In the genomic region with DNA sequence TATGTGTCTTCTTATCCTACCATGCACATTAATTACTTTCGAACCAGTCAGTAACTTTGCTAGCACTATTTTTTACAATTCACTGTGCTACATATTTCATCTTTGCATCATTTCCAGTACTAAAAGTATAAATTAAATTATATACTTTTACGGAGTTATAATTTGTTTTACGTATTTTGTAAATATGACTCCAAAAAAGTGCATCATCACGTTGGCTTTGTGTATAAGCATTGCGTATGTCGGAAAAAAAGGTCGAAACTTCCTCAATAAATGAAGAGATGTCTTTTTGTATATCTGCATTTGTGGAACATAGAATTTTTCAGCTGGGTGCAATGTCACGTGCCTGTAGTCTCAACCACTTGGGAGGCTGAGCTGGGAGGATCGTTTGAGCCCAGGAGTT, we compare ENCODE assay signal across 19 cellular contexts. TPM values are rescaled to one million over a fixed set of nuclear protein-coding genes. Genes with fewer than 3 reads are reported as not detected.
DNase-seq lines count a peak whose midpoint lies in the region; ATAC-seq and TF ChIP-seq lines count a peak whose summit lies in the region.
"Had no signal": no experiment of that assay in that cellular context is flagged by ENCODE, and none has a peak within 500 bp of the region (broad histone marks: within the 10 kb centered on the region; RNA-seq: fewer than 3 reads in every experiment).

No MANE protein-coding gene starts in this region.

- no peak overlapping the region for H3K9ac ChIP-seq in endodermal cell (ENCODE audit: extremely low read depth, low read length, poor library complexity, severe bottlenecking)
- H3K9ac ChIP-seq: BLaER1 treated with 17β-estradiol and CSF1 and Interleukin-3, amounts not matched to agents 10 nM and 100 nM had no signal

- H3K4me1 Mint-ChIP-seq in activated CD4-positive, alpha-beta T cell treated with anti-CD3 and anti-CD28 coated beads, Interleukin-2, amount 10 ng/mL, durations not matched to agents 7 days and 5 days, result peaks cover 10% of the 10 kb centered on the region
- peaks cover 8% of the 10 kb centered on the region for H3K4me1 Mint-ChIP-seq in activated CD4-positive, alpha-beta T cell treated with anti-CD3 and anti-CD28 coated beads, Interleukin-2, amount 10 ng/mL, durations not matched to agents 24 days and 14 days
- no peaks in the 10 kb centered on the region for H3K4me1 Mint-ChIP-seq in endodermal cell
- peaks cover 2 to 5% of the 10 kb centered on the region in 2 donors for H3K4me1 Mint-ChIP-seq in stimulated activated naive B cell treated with anti-CD40 and anti-IgM and Interleukin-4, amounts not matched to agents 10 μg/mL and 1 μg/mL and 100 μg/mL, for 72 hours
- H3K4me1 Mint-ChIP-seq: B cell had no signal

- no peak overlapping the region for H3K4me3 ChIP-seq in endodermal cell (ENCODE audit: low read length)
- H3K4me3 ChIP-seq: A549; BLaER1 treated with 17β-estradiol and CSF1 and Interleukin-3, amounts not matched to agents 10 nM and 100 nM had no signal

- CTCF ChIA-PET in activated CD4-positive, alpha-beta T cell treated with anti-CD3 and anti-CD28 coated beads, Interleukin-2, amount 10 ng/mL, durations not matched to agents 7 days and 5 days (lab: Charles Lee), result interaction anchor here (1.3 to 2.0 kb wide), 3 partner anchors 57 to 201 kb away, joined by 3 to 7 read pairs (median 4); partner anchors contain the start of gene MED20
- CTCF ChIA-PET in RWPE1 (lab: Yijun Ruan, JAX), result interaction anchor here (0.6 to 1.0 kb wide), 3 partner anchors 11 to 203 kb away, joined by 3 to 4 read pairs (median 3); no protein-coding TSS in a partner anchor

- peak overlapping the region; percentile 41 for H3K27ac Mint-ChIP-seq in activated CD4-positive, alpha-beta T cell treated with anti-CD3 and anti-CD28 coated beads, Interleukin-2, amount 10 ng/mL, durations not matched to agents 7 days and 5 days
- no peak overlapping the region for H3K27ac Mint-ChIP-seq in activated CD4-positive, alpha-beta T cell treated with anti-CD3 and anti-CD28 coated beads, Interleukin-2, amount 10 ng/mL, durations not matched to agents 24 days and 14 days
- H3K27ac Mint-ChIP-seq in endodermal cell, result peak overlapping the region; percentile 44
- H3K27ac Mint-ChIP-seq in stimulated activated naive B cell treated with anti-CD40 and anti-IgM and Interleukin-4, amounts not matched to agents 10 μg/mL and 1 μg/mL and 100 μg/mL, for 72 hours, result peak overlapping the region; percentile 73
- H3K27ac Mint-ChIP-seq: B cell; CD4-positive, alpha-beta T cell; CD8-positive, alpha-beta T cell had no signal

- no peak for ATAC-seq in stimulated activated naive B cell treated with anti-CD40 and anti-IgM and Interleukin-4, amounts not matched to agents 10 μg/mL and 1 μg/mL and 100 μg/mL, for 72 hours (replicated peaks)
- no peak for ATAC-seq in GM19395 (IDR thresholded peaks at IDR 0.05; ENCODE audit: unreplicated experiment)
- ATAC-seq: A549; CD8-positive, alpha-beta T cell had no signal

- intact Hi-C loops in activated CD4-positive, alpha-beta T cell treated with anti-CD3 and anti-CD28 coated beads, Interleukin-2, amount 10 ng/mL, durations not matched to agents 24 days and 14 days (cut with micrococcal nuclease), result no loop called here

- no peaks in the 10 kb centered on the region for H3K27me3 ChIP-seq in endodermal cell (ENCODE audit: control insufficient read depth, insufficient read depth, low read length, poor library complexity, severe bottlenecking)
- H3K27me3 ChIP-seq: BLaER1 treated with 17β-estradiol and CSF1 and Interleukin-3, amounts not matched to agents 10 nM and 100 nM had no signal

- H3K27ac ChIP-seq in RWPE1 (peak overlapping the region; percentile 68), endodermal cell (ENCODE audit: low read depth, low read length) (no peak overlapping the region)
- H3K27ac ChIP-seq: 22Rv1; A549; BLaER1 treated with 17β-estradiol and CSF1 and Interleukin-3, amounts not matched to agents 10 nM and 100 nM; C4-2B had no signal

- WGBS in endodermal cell (ENCODE audit: insufficient coverage in 1 of 2, insufficient read length in 1 of 2), 2 experiments, result 94% methylated on average over 2 to 9 of the region's 9 CpGs

- no peaks in the 10 kb centered on the region for H3K36me3 ChIP-seq in endodermal cell (ENCODE audit: control insufficient read depth, insufficient read depth, low read length)

- no peak overlapping the region for H3K4me3 Mint-ChIP-seq in activated CD4-positive, alpha-beta T cell treated with anti-CD3 and anti-CD28 coated beads, Interleukin-2, amount 10 ng/mL, durations not matched to agents 7 days and 5 days
- no peak overlapping the region for H3K4me3 Mint-ChIP-seq in activated CD4-positive, alpha-beta T cell treated with anti-CD3 and anti-CD28 coated beads, Interleukin-2, amount 10 ng/mL, durations not matched to agents 24 days and 14 days
- H3K4me3 Mint-ChIP-seq in endodermal cell, result no peak overlapping the region
- no peak overlapping the region for H3K4me3 Mint-ChIP-seq in stimulated activated naive B cell treated with anti-CD40 and anti-IgM and Interleukin-4, amounts not matched to agents 10 μg/mL and 1 μg/mL and 100 μg/mL, for 72 hours
- H3K4me3 Mint-ChIP-seq: B cell; CD4-positive, alpha-beta T cell; CD8-positive, alpha-beta T cell had no signal

- no peaks in the 10 kb centered on the region for H3K27me3 Mint-ChIP-seq in activated CD4-positive, alpha-beta T cell treated with anti-CD3 and anti-CD28 coated beads, Interleukin-2, amount 10 ng/mL, durations not matched to agents 7 days and 5 days
- H3K27me3 Mint-ChIP-seq in activated CD4-positive, alpha-beta T cell treated with anti-CD3 and anti-CD28 coated beads, Interleukin-2, amount 10 ng/mL, durations not matched to agents 24 days and 14 days, result no peaks in the 10 kb centered on the region
- H3K27me3 Mint-ChIP-seq in endodermal cell (ENCODE audit: insufficient read depth), result no peaks in the 10 kb centered on the region
- H3K27me3 Mint-ChIP-seq in stimulated activated naive B cell treated with anti-CD40 and anti-IgM and Interleukin-4, amounts not matched to agents 10 μg/mL and 1 μg/mL and 100 μg/mL, for 72 hours, result no peaks in the 10 kb centered on the region
- H3K27me3 Mint-ChIP-seq: B cell; CD4-positive, alpha-beta T cell had no signal

- DNase-seq in activated CD4-positive, alpha-beta T cell treated with anti-CD3 and anti-CD28 coated beads, Interleukin-2, amount 10 ng/mL, durations not matched to agents 7 days and 5 days, result no peak
- no peak for DNase-seq in activated CD4-positive, alpha-beta T cell treated with anti-CD3 and anti-CD28 coated beads, Interleukin-2, amount 10 ng/mL, durations not matched to agents 24 days and 14 days
- no peak for DNase-seq in RWPE1 (ENCODE audit: low spot score)
- DNase-seq in endodermal cell, result no peak
- no peak for DNase-seq in stimulated activated naive B cell treated with anti-CD40 and anti-IgM and Interleukin-4, amounts not matched to agents 10 μg/mL and 1 μg/mL and 100 μg/mL, for 72 hours
- DNase-seq in stimulated activated CD4-positive, alpha-beta T cell treated with anti-CD3 and anti-CD28 coated beads, Interleukin-15, amount 100 ng/mL, for 24 hours, result no peak
- DNase-seq: AML-193; Caco-2; Calu3; CD4-positive, alpha-beta T cell; CD8-positive, alpha-beta T cell; DMS79 treated with DMSO at 0.1 percent for 48 hours; GF-D8 had no signal

- H3K9me3 Mint-ChIP-seq in activated CD4-positive, alpha-beta T cell treated with anti-CD3 and anti-CD28 coated beads, Interleukin-2, amount 10 ng/mL, durations not matched to agents 7 days and 5 days, result no peaks in the 10 kb centered on the region
- no peaks in the 10 kb centered on the region for H3K9me3 Mint-ChIP-seq in activated CD4-positive, alpha-beta T cell treated with anti-CD3 and anti-CD28 coated beads, Interleukin-2, amount 10 ng/mL, durations not matched to agents 24 days and 14 days
- no peaks in the 10 kb centered on the region for H3K9me3 Mint-ChIP-seq in endodermal cell
- H3K9me3 Mint-ChIP-seq in stimulated activated naive B cell treated with anti-CD40 and anti-IgM and Interleukin-4, amounts not matched to agents 10 μg/mL and 1 μg/mL and 100 μg/mL, for 72 hours, result no peaks in the 10 kb centered on the region
- H3K9me3 Mint-ChIP-seq: CD4-positive, alpha-beta T cell; CD8-positive, alpha-beta T cell had no signal

- no peaks in the 10 kb centered on the region for H3K9me3 ChIP-seq in endodermal cell (ENCODE audit: control insufficient read depth, low read length)
- H3K9me3 ChIP-seq: A549, Caco-2 had no signal

- TF ChIP-seq CTCF in RWPE1 (conservative IDR thresholded peaks at IDR 0.05; ENCODE audit: low read depth), result no peak
- no peak for TF ChIP-seq CTCF in endodermal cell (conservative IDR thresholded peaks at IDR 0.05)

- peaks cover 3% of the 10 kb centered on the region for H3K36me3 Mint-ChIP-seq in activated CD4-positive, alpha-beta T cell treated with anti-CD3 and anti-CD28 coated beads, Interleukin-2, amount 10 ng/mL, durations not matched to agents 7 days and 5 days (ENCODE audit: low read depth)
- peaks cover 1% of the 10 kb centered on the region for H3K36me3 Mint-ChIP-seq in activated CD4-positive, alpha-beta T cell treated with anti-CD3 and anti-CD28 coated beads, Interleukin-2, amount 10 ng/mL, durations not matched to agents 24 days and 14 days (ENCODE audit: low read depth)
- peaks cover 7% of the 10 kb centered on the region for H3K36me3 Mint-ChIP-seq in endodermal cell (ENCODE audit: low read depth)
- peaks cover 2 to 8% of the 10 kb centered on the region in 2 donors for H3K36me3 Mint-ChIP-seq in stimulated activated naive B cell treated with anti-CD40 and anti-IgM and Interleukin-4, amounts not matched to agents 10 μg/mL and 1 μg/mL and 100 μg/mL, for 72 hours
- H3K36me3 Mint-ChIP-seq: CD8-positive, alpha-beta T cell had no signal

- no peaks in the 10 kb centered on the region for H3K4me1 ChIP-seq in endodermal cell (ENCODE audit: control insufficient read depth, insufficient read depth, low read length)

- POLR2A ChIA-PET in activated CD4-positive, alpha-beta T cell treated with anti-CD3 and anti-CD28 coated beads, Interleukin-2, amount 10 ng/mL, durations not matched to agents 7 days and 5 days (lab: Charles Lee), result no interaction called here
- POLR2A ChIA-PET in RWPE1 (lab: Yijun Ruan, JAX; ENCODE audit: low non-redundant PET), result no interaction called here

RNA-seq across cellular contexts. Expression of gene USP49, which starts 52.0 kb away (rescaled TPM):
- total RNA-seq in activated CD4-positive, alpha-beta T cell treated with anti-CD3 and anti-CD28 coated beads, Interleukin-2, amount 10 ng/mL, durations not matched to agents 7 days and 5 days, result 1 to 10 TPM; 6.3 to 7.0 TPM
- 5.8 and 6.3 TPM in 2 replicates for total RNA-seq in activated CD4-positive, alpha-beta T cell treated with anti-CD3 and anti-CD28 coated beads, Interleukin-2, amount 10 ng/mL, durations not matched to agents 24 days and 14 days
- total RNA-seq in endodermal cell, result 10 to 100 TPM; 14.0 to 18.9 TPM
- polyA plus RNA-seq in endodermal cell (2013, experiment 1 of 2), result 17.2 TPM
- polyA plus RNA-seq in endodermal cell (2013, experiment 2 of 2), result 14.8 TPM

RNA-seq across cellular contexts. Expression of gene TOMM6, which starts 55.7 kb away (rescaled TPM):
- 100 to 1,000 TPM; 167 to 202 TPM for total RNA-seq in activated CD4-positive, alpha-beta T cell treated with anti-CD3 and anti-CD28 coated beads, Interleukin-2, amount 10 ng/mL, durations not matched to agents 7 days and 5 days
- total RNA-seq in activated CD4-positive, alpha-beta T cell treated with anti-CD3 and anti-CD28 coated beads, Interleukin-2, amount 10 ng/mL, durations not matched to agents 24 days and 14 days, result 367 and 376 TPM in 2 replicates
- 100 to 1,000 TPM; 207 to 212 TPM for total RNA-seq in endodermal cell
- polyA plus RNA-seq in endodermal cell (2013, experiment 1 of 2), result 298 TPM
- 256 TPM for polyA plus RNA-seq in endodermal cell (2013, experiment 2 of 2)
